18 cellular contexts compared by ENCODE assay signal in genomic region chr14:101815994-101816393, GRCh38. TPM values are rescaled to one million over a fixed set of nuclear protein-coding genes. Genes with fewer than 3 reads are reported as not detected.
DNase-seq lines count a peak whose midpoint lies in the region; ATAC-seq and TF ChIP-seq lines count a peak whose summit lies in the region.
"Had no signal": no experiment of that assay in that cellular context is flagged by ENCODE, and none has a peak within 500 bp of the region (broad histone marks: within the 10 kb centered on the region; RNA-seq: fewer than 3 reads in every experiment).

No MANE protein-coding gene starts in this region.

- TF ChIP-seq CTCF in CD4-positive, alpha-beta T cell (IDR thresholded peaks at IDR 0.05) = no peak
- no peak for TF ChIP-seq CTCF in activated CD8-positive, alpha-beta T cell treated with anti-CD3 and anti-CD28 coated beads for 36 hours (IDR thresholded peaks at IDR 0.05)
- TF ChIP-seq CTCF in WTC11 (IDR thresholded peaks at IDR 0.05) = no peak

- H3K27me3 ChIP-seq in BLaER1 = no peaks in the 10 kb centered on the region
- no peaks in the 10 kb centered on the region for H3K27me3 ChIP-seq in CD4-positive, alpha-beta T cell (ENCODE audit: control insufficient read depth, insufficient read depth, low read length)
- H3K27me3 ChIP-seq in SJCRH30 = no peaks in the 10 kb centered on the region
- H3K27me3 ChIP-seq: SJSA1, thyroid gland had no signal

- peaks cover 92% of the 10 kb centered on the region for H3K4me1 Mint-ChIP-seq in CD4-positive, alpha-beta T cell (ENCODE audit: low read depth)
- H3K4me1 Mint-ChIP-seq in activated CD8-positive, alpha-beta T cell treated with anti-CD3 and anti-CD28 coated beads for 36 hours (ENCODE audit: low read depth) = peaks cover 79% of the 10 kb centered on the region
- H3K4me1 Mint-ChIP-seq in naive B cell = peaks cover 53 to 89% (median 71%) of the 10 kb centered on the region in 3 donors
- H3K4me1 Mint-ChIP-seq in WTC11 = peaks cover 10% of the 10 kb centered on the region

- peaks cover 83% of the 10 kb centered on the region for H4K20me1 ChIP-seq in BLaER1

- intact Hi-C loops in CD4-positive, alpha-beta T cell (cut with DNase I, micrococcal nuclease) = loop anchor here in 1 of 2 experiments (10.0 kb wide), 1 partner anchor 269 kb away; the partner anchor contains the start of gene HSP90AA1
- intact Hi-C loops in activated CD8-positive, alpha-beta T cell treated with anti-CD3 and anti-CD28 coated beads for 36 hours (cut with micrococcal nuclease) = no loop called here

- no peak overlapping the region for H3K4me3 ChIP-seq in BLaER1
- H3K4me3 ChIP-seq in SJCRH30 = no peak overlapping the region
- H3K4me3 ChIP-seq: SJSA1, thyroid gland had no signal

- H3K9me3 ChIP-seq in BLaER1 (no peaks in the 10 kb centered on the region), SJCRH30 (replicated peaks) (no peaks in the 10 kb centered on the region)
- H3K9me3 ChIP-seq in CD4-positive, alpha-beta T cell (ENCODE audit: control insufficient read depth, low read length) = no peaks in the 10 kb centered on the region
- H3K9me3 ChIP-seq: SJSA1, thyroid gland had no signal

- ATAC-seq in CD4-positive, alpha-beta T cell (ENCODE audit: poor library complexity) = no peak
- no peak for ATAC-seq in activated CD8-positive, alpha-beta T cell treated with anti-CD3 and anti-CD28 coated beads for 36 hours
- ATAC-seq in naive B cell (ENCODE audit: low read depth in 2 of 2) = no peak
- ATAC-seq in WTC11 = no peak
- ATAC-seq: sciatic nerve had no signal

- no peaks in the 10 kb centered on the region for H3K27me3 Mint-ChIP-seq in CD4-positive, alpha-beta T cell
- H3K27me3 Mint-ChIP-seq in activated CD8-positive, alpha-beta T cell treated with anti-CD3 and anti-CD28 coated beads for 36 hours = no peaks in the 10 kb centered on the region
- H3K27me3 Mint-ChIP-seq in naive B cell (no peaks in the 10 kb centered on the region), WTC11 (ENCODE audit: low read depth) (no peaks in the 10 kb centered on the region)

- H3K4me2 ChIP-seq in BLaER1 = peak overlapping the region; percentile 99; the same call in 1 of the 2 replicates

- H3K27ac Mint-ChIP-seq in CD4-positive, alpha-beta T cell = peak overlapping the region; percentile 98
- H3K27ac Mint-ChIP-seq in activated CD8-positive, alpha-beta T cell treated with anti-CD3 and anti-CD28 coated beads for 36 hours = peak overlapping the region; percentile 96
- peak overlapping the region in 5 of 6 donors; percentile 20 to 85 (median 44) for H3K27ac Mint-ChIP-seq in naive B cell
- H3K27ac Mint-ChIP-seq in WTC11 = no peak overlapping the region
- H3K27ac Mint-ChIP-seq: H9 had no signal

- peaks cover 96% of the 10 kb centered on the region for H3K4me1 ChIP-seq in BLaER1
- peaks cover 2% of the 10 kb centered on the region; the same call in 1 of the 2 replicates for H3K4me1 ChIP-seq in SJCRH30

- peaks cover 79% of the 10 kb centered on the region for H3K36me3 Mint-ChIP-seq in CD4-positive, alpha-beta T cell (ENCODE audit: low read depth)
- H3K36me3 Mint-ChIP-seq in activated CD8-positive, alpha-beta T cell treated with anti-CD3 and anti-CD28 coated beads for 36 hours (ENCODE audit: low read depth) = peaks cover 68% of the 10 kb centered on the region
- H3K36me3 Mint-ChIP-seq in naive B cell (peaks cover 4 to 16% of the 10 kb centered on the region in 2 donors), WTC11 (0 out of 2 replicates have a peak, but pooled peaks cover 4% of the 10 kb centered on the region)

- H3K4me3 Mint-ChIP-seq in CD4-positive, alpha-beta T cell = peak overlapping the region; percentile 94
- peak overlapping the region; percentile 79 for H3K4me3 Mint-ChIP-seq in activated CD8-positive, alpha-beta T cell treated with anti-CD3 and anti-CD28 coated beads for 36 hours
- H3K4me3 Mint-ChIP-seq in naive B cell = peak overlapping the region in 2 of 8 donors; percentile 19 to 76
- no peak overlapping the region for H3K4me3 Mint-ChIP-seq in WTC11
- H3K4me3 Mint-ChIP-seq: H9 had no signal

- H3K9ac ChIP-seq in BLaER1 = 0 out of 2 replicates have a peak overlapping the region, but pooled peaks have one; percentile 23

- CTCF ChIA-PET in CD4-positive, alpha-beta T cell (lab: Charles Lee) = interaction anchor here (1.5 to 5.9 kb wide), 2 partner anchors 8 to 45 kb away, joined by 7 to 26 read pairs; no protein-coding TSS in a partner anchor
- CTCF ChIA-PET in activated CD8-positive, alpha-beta T cell treated with anti-CD3 and anti-CD28 coated beads for 36 hours (lab: Charles Lee) = interaction anchor here (1.0 to 5.8 kb wide), 2 partner anchors 8 to 45 kb away, joined by 4 to 42 read pairs; no protein-coding TSS in a partner anchor
- CTCF ChIA-PET in WTC11 (lab: Charles Lee) = interaction anchor here (1.0 kb wide), 1 partner anchor 55 kb away, joined by 3 read pairs; no protein-coding TSS in a partner anchor

- H3K9me3 Mint-ChIP-seq in CD4-positive, alpha-beta T cell = no peaks in the 10 kb centered on the region
- no peaks in the 10 kb centered on the region for H3K9me3 Mint-ChIP-seq in activated CD8-positive, alpha-beta T cell treated with anti-CD3 and anti-CD28 coated beads for 36 hours
- H3K9me3 Mint-ChIP-seq in naive B cell = no peaks in the 10 kb centered on the region
- no peaks in the 10 kb centered on the region for H3K9me3 Mint-ChIP-seq in WTC11
- H3K9me3 Mint-ChIP-seq: H9 had no signal

- POLR2A ChIA-PET in CD4-positive, alpha-beta T cell (lab: Charles Lee) = interaction anchor here (1.3 to 11.6 kb wide), 6 partner anchors 11 to 109 kb away, joined by 4 to 697 read pairs (median 8); no protein-coding TSS in a partner anchor
- POLR2A ChIA-PET in activated CD8-positive, alpha-beta T cell treated with anti-CD3 and anti-CD28 coated beads for 36 hours (lab: Charles Lee) = interaction anchor here (0.8 to 10.3 kb wide), 10 partner anchors 9 to 110 kb away, joined by 3 to 225 read pairs (median 6); no protein-coding TSS in a partner anchor
- POLR2A ChIA-PET in WTC11 (lab: Charles Lee) = no interaction called here

- H3K36me3 ChIP-seq in BLaER1 (peaks cover 83% of the 10 kb centered on the region), SJCRH30 (peaks cover 13% of the 10 kb centered on the region)
- H3K36me3 ChIP-seq: thyroid gland had no signal

- H3K27ac ChIP-seq in BLaER1 = peak overlapping the region; percentile 96
- H3K27ac ChIP-seq in CD4-positive, alpha-beta T cell (ENCODE audit: low read depth, low read length) = peak overlapping the region; percentile 66
- no peak overlapping the region for H3K27ac ChIP-seq in SJCRH30
- H3K27ac ChIP-seq: SJSA1, thyroid gland had no signal

- peak in 1 of 10 experiments; percentile 15 for DNase-seq in CD4-positive, alpha-beta T cell
- DNase-seq in activated CD8-positive, alpha-beta T cell treated with anti-CD3 and anti-CD28 coated beads for 36 hours = peak; percentile 40
- no peak for DNase-seq in naive B cell
- no peak for DNase-seq in T1000 (lab: John Stamatoyannopoulos, UW)
- DNase-seq in WTC11 (ENCODE audit: low spot score) = no peak
- DNase-seq in SJCRH30 = no peak
- DNase-seq: amniotic stem cell; central memory CD4-positive, alpha-beta T cell; H9; hypothalamus; kidney glomerular epithelial cell; NCI-H446; occipital lobe; stimulated activated CD4-positive, alpha-beta T cell treated with anti-CD3 and anti-CD28 coated beads, Interleukin-2, amount 100 ng/mL, for 48 hours; thyroid gland had no signal

TF ChIP-seq in WTC11, 78 proteins besides CTCF, POLR2A, EP300 and RAD21 (continues in another document):
- TF ChIP-seq ATF1 (CRISPR knock-in tag; IDR thresholded peaks at IDR 0.05) (no peak), PREB (CRISPR knock-in tag; IDR thresholded peaks at IDR 0.05; ENCODE audit: borderline replicate concordance) (no peak)
- TF ChIP-seq, protein P1, sequence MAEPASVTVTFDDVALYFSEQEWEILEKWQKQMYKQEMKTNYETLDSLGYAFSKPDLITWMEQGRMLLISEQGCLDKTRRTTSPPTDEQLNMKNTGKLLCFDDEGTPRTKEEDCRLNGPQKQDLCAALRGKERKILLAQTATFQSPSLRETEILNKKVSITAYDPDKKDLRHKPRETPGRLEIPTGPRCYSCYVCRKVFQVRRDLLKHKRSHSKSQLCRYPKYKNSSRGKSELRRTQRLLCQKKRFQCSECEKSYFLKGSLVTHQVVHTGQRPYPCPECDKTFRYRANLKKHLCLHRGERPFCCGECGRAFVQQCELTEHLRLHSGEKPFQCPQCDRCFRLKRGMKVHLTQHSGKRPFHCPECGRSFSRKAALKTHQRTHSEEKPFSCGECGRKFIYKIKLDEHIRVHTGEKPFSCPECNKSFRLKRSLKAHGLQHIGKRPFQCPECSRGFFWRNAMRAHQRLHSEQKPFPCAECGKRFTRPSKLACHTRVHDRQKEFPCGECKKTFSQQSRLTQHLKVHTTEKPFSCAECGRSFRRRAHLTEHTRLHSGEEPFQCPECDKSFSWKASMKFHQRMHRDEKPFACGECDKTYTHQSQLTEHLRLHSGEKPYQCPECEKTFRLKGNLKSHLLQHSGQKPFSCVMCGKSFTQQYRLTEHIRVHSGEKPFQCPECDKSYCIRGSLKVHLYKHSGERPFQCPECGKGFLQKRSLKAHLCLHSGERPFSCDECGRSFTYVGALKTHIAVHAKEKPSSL (CRISPR knock-in tag; conservative IDR thresholded peaks at IDR 0.05) = no peak

RNA-seq across cellular contexts. Expression of gene PPP2R5C, which starts 54.5 kb away (rescaled TPM):
- 100 to 1,000 TPM; 463 to 487 TPM for total RNA-seq in CD4-positive, alpha-beta T cell
- 100 to 1,000 TPM; 238 to 242 TPM for total RNA-seq in activated CD8-positive, alpha-beta T cell treated with anti-CD3 and anti-CD28 coated beads for 36 hours
- polyA plus RNA-seq in naive B cell (ENCODE audit: low read depth in 6 of 6) = 100 to 1,000 TPM in 1 of 6 donors, 10 to 100 TPM in 5; 64.5 to 117 (median 92.9) TPM
- 89.9 to 105 TPM (median 99.9 TPM) in 3 replicates for total RNA-seq in WTC11 (2021)
- total RNA-seq in SJCRH30 (2014; rRNA removed; shearing (Covaris generic)) = 138 and 161 TPM in 2 replicates
